In genomic region chr4:71602271-71602890, GRCh38 we compare ENCODE assay signal across 18 cellular contexts.
DNase-seq lines count a peak whose midpoint lies in the region; TF ChIP-seq lines count a peak whose summit lies in the region.
"Had no signal": no experiment of that assay in that cellular context is flagged by ENCODE, and none has a peak within 500 bp of the region (broad histone marks: within the 10 kb centered on the region; RNA-seq: fewer than 3 reads in every experiment).

No MANE protein-coding gene starts in this region.

- no peaks in the 10 kb centered on the region for H3K36me3 ChIP-seq in kidney epithelial cell (ENCODE audit: control insufficient read depth, insufficient read depth, low read length)
- H3K36me3 ChIP-seq: esophagus squamous epithelium, MG63 had no signal

- no peaks in the 10 kb centered on the region for H3K27me3 ChIP-seq in kidney epithelial cell (ENCODE audit: control insufficient read depth, insufficient read depth, low read length)
- H3K27me3 ChIP-seq: esophagus squamous epithelium, MG63 had no signal

- peak; percentile 3 for DNase-seq in A172 (ENCODE audit: low spot score)
- DNase-seq in HFFc6 = peak; percentile 2
- DNase-seq in astrocyte of the hippocampus (ENCODE audit: low read depth, low spot score) = peak; percentile 31
- peak; percentile 1 for DNase-seq in kidney epithelial cell (ENCODE audit: low read depth)
- no peak for DNase-seq in NCI-H146 treated with DMSO at 0.1 percent for 48 hours (lab: John Stamatoyannopoulos, UW; ENCODE audit: unreplicated experiment)
- no peak for DNase-seq in caudate nucleus (lab: John Stamatoyannopoulos, UW)
- DNase-seq in DMS53 treated with DMSO at 0.1 percent for 48 hours (lab: John Stamatoyannopoulos, UW; ENCODE audit: unreplicated experiment) = no peak
- DNase-seq in nucleus accumbens (lab: John Stamatoyannopoulos, UW) = no peak
- DNase-seq: activated naive CD4-positive, alpha-beta T cell treated with Interleukin-2 at 50 U/mL for 16 hours; CD4-positive, alpha-beta T cell; DMS53; esophagus squamous epithelium; mesendoderm; MG63; NCI-H1930; NCI-H446 treated with DMSO at 0.1 percent for 48 hours had no signal

- peaks cover 14% of the 10 kb centered on the region for H3K27me3 Mint-ChIP-seq in HFFc6 (ENCODE audit: insufficient read depth)

- no peak overlapping the region for H3K4me3 ChIP-seq in kidney epithelial cell (ENCODE audit: low read depth, low read length)
- H3K4me3 ChIP-seq: esophagus squamous epithelium, MG63 had no signal

- TF ChIP-seq CTCF in HFFc6 (IDR thresholded peaks at IDR 0.05) = no peak
- TF ChIP-seq CTCF in kidney epithelial cell (IDR thresholded peaks at IDR 0.05; ENCODE audit: insufficient read depth, low read length, poor library complexity, severe bottlenecking) = no peak

- no peak overlapping the region for H3K4me3 Mint-ChIP-seq in HFFc6
- H3K4me3 Mint-ChIP-seq: CD4-positive, alpha-beta T cell; nephron had no signal

- H3K4me1 Mint-ChIP-seq in HFFc6 (ENCODE audit: low read depth) = no peaks in the 10 kb centered on the region; the same call in 1 of the 2 replicates

- peaks cover 4% of the 10 kb centered on the region; the same call in 1 of the 2 replicates for H3K36me3 Mint-ChIP-seq in HFFc6 (ENCODE audit: low read depth)

- H3K9me3 Mint-ChIP-seq in HFFc6 = peaks cover 5% of the 10 kb centered on the region
- H3K9me3 Mint-ChIP-seq: CD4-positive, alpha-beta T cell had no signal

- no peak overlapping the region for H3K27ac Mint-ChIP-seq in HFFc6
- H3K27ac Mint-ChIP-seq: CD4-positive, alpha-beta T cell; nephron had no signal

- H3K27ac ChIP-seq in caudate nucleus (ENCODE audit: low read depth, low read length) = no peak overlapping the region
- H3K27ac ChIP-seq: esophagus squamous epithelium, RWPE1 had no signal

Comparison
In these comparisons a context has a peak if more than half of its experiments do, and no peak if none do; other contexts are left out.
1. DNase-seq: peak in A172 (single experiment), HFFc6 (single experiment), astrocyte of the hippocampus (single experiment) and kidney epithelial cell (single experiment); none in NCI-H146 treated with DMSO at 0.1 percent for 48 hours (single experiment), caudate nucleus (0 of 61), DMS53 treated with DMSO at 0.1 percent for 48 hours (single experiment) and nucleus accumbens (0 of 56).